ENCODE assay signal across 32 cellular contexts in the genomic region with DNA sequence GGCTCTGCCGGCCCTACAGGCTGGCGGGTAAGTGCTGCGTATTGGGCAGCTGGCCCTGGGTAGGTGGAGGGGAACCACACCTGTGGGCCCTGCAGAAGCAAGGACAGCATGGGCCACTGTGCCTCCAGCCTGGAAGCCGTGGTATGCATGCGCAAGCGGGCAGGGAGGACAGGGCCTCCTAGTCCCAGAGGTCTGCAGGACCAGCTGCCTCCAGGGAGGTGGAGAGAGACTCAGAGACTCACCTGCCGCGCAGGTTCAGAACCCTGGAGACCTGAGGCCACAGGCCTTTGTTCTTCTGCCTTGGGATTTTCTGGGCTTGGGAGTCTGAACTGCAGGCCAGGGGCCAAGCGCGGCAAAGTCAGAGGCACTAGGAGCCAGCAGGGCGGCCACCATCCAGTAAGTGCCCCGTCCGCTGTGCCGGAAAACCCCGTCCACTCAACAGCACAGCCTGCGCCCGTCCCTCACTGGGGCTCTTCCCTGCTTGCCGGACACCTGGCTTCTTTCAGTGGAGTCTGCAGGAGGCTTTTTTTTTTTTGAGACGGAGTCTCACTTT. TPM values are rescaled to one million over a fixed set of nuclear protein-coding genes. Genes with fewer than 3 reads are reported as not detected.
"Had no signal": no experiment of that assay in that cellular context is flagged by ENCODE, and none has a peak within 500 bp of the region (broad histone marks: within the 10 kb centered on the region; RNA-seq: fewer than 3 reads in every experiment).

No MANE protein-coding gene starts in this region.

- H3K36me3 Mint-ChIP-seq: immature natural killer cell; naive thymus-derived CD8-positive, alpha-beta T cell; stimulated activated effector memory CD8-positive, alpha-beta T cell treated with anti-CD3 and anti-CD28 coated beads, Interleukin-12 subunit alpha, Interleukin-12 subunit beta, amount 100 ng/mL, for 72 hours had no signal

- DNase-seq: effector memory CD8-positive, alpha-beta T cell; erythroblast; esophagus squamous epithelium; foreskin melanocyte; glutamatergic neuron; heart right ventricle; hippocampal formation; immature natural killer cell; left ventricle myocardium superior; lower lobe of right lung; naive thymus-derived CD8-positive, alpha-beta T cell; nephron progenitor cell; occipital lobe; sigmoid colon; stimulated activated CD4-positive, alpha-beta T cell treated with anti-CD3 and anti-CD28 coated beads, Interleukin-2, amount 100 ng/mL, for 24 hours; stimulated activated CD4-positive, alpha-beta T cell treated with anti-CD3 and anti-CD28 coated beads, Interleukin-4, amount 100 ng/mL, for 24 hours; stimulated activated naive CD4-positive, alpha-beta T cell treated with Interleukin-2 at 50 U/mL for 16 hours; stomach; thyroid gland had no signal

- H3K9me3 Mint-ChIP-seq: effector memory CD8-positive, alpha-beta T cell; immature natural killer cell; naive thymus-derived CD8-positive, alpha-beta T cell; nephron progenitor cell; stimulated activated effector memory CD8-positive, alpha-beta T cell treated with anti-CD3 and anti-CD28 coated beads, Interleukin-12 subunit alpha, Interleukin-12 subunit beta, amount 100 ng/mL, for 72 hours had no signal

- H3K4me3 Mint-ChIP-seq: effector memory CD8-positive, alpha-beta T cell; immature natural killer cell; naive thymus-derived CD8-positive, alpha-beta T cell; nephron progenitor cell; stimulated activated effector memory CD8-positive, alpha-beta T cell treated with anti-CD3 and anti-CD28 coated beads, Interleukin-12 subunit alpha, Interleukin-12 subunit beta, amount 100 ng/mL, for 72 hours had no signal

- H3K4me1 Mint-ChIP-seq: immature natural killer cell had no signal

- H3K9me3 ChIP-seq: esophagus squamous epithelium, heart right ventricle, lower lobe of right lung, prostate gland, right atrium auricular region, sigmoid colon, stomach, thyroid gland, vagina had no signal

- H3K27me3 ChIP-seq: heart right ventricle, right atrium auricular region, thyroid gland, vagina had no signal

- FAIRE-seq: endometrium, keratinocyte had no signal

- H3K27ac ChIP-seq: coronary artery, esophagus squamous epithelium, heart right ventricle, lower lobe of right lung, prostate gland, right atrium auricular region, sigmoid colon, stomach, thyroid gland, vagina had no signal

- H3K27ac Mint-ChIP-seq: effector memory CD8-positive, alpha-beta T cell; immature natural killer cell; naive thymus-derived CD8-positive, alpha-beta T cell; nephron progenitor cell; stimulated activated effector memory CD8-positive, alpha-beta T cell treated with anti-CD3 and anti-CD28 coated beads, Interleukin-12 subunit alpha, Interleukin-12 subunit beta, amount 100 ng/mL, for 72 hours had no signal

- ATAC-seq: effector memory CD8-positive, alpha-beta T cell; heart right ventricle; left ventricle myocardium superior; lower lobe of right lung; naive thymus-derived CD8-positive, alpha-beta T cell; stimulated activated effector memory CD8-positive, alpha-beta T cell treated with anti-CD3 and anti-CD28 coated beads, Interleukin-12 subunit alpha, Interleukin-12 subunit beta, amount 100 ng/mL, for 72 hours had no signal

- H3K27me3 Mint-ChIP-seq: effector memory CD8-positive, alpha-beta T cell; naive thymus-derived CD8-positive, alpha-beta T cell had no signal

- H3K4me3 ChIP-seq: coronary artery, esophagus squamous epithelium, heart right ventricle, lower lobe of right lung, prostate gland, right atrium auricular region, sigmoid colon, stomach, thyroid gland, vagina had no signal

- H3K36me3 ChIP-seq: prostate gland, right atrium auricular region, vagina had no signal

- H3K4me1 ChIP-seq: prostate gland had no signal

RNA-seq across cellular contexts. Expression of a gene that starts 20.8 kb away (rescaled TPM):
- total RNA-seq: dermis microvascular lymphatic vessel endothelial cell; esophagus squamous epithelium; heart right ventricle; left ventricle myocardium superior; lower lobe of right lung; mesenteric fat pad; naive thymus-derived CD8-positive, alpha-beta T cell; occipital lobe; right atrium auricular region; sigmoid colon; skeletal muscle tissue; stomach; subcutaneous adipose tissue; temporal lobe; thyroid gland; ureter; vagina had no signal
- polyA plus RNA-seq: heart right ventricle; immature natural killer cell; keratinocyte; naive thymus-derived CD8-positive, alpha-beta T cell; sigmoid colon; stomach had no signal

RNA-seq across cellular contexts. Expression of a gene that starts 49.8 kb away (rescaled TPM):
- polyA plus RNA-seq: keratinocyte had no signal
